In the genomic region with DNA sequence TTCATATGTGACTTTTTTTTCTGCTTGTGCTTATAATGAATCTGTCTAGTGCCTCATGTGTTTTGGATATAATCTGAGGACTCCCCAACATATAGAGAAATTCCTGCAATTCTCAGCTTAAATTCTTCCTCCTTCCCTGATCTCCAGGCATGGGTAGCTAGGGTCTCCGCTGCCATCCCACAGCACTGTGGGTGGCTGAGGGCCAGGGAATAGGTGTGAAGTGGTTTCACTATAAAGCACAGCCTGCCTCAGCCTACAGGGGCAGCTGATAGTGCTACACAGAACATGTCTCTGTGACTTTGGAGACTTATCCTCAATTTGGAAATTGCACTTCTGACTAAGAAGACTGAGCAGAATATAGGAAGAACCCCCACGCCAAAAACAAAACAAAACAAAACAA, we compare ENCODE assay signal across 27 cellular contexts.
"Had no signal": no experiment of that assay in that cellular context is flagged by ENCODE, and none has a peak within 500 bp of the region (broad histone marks: within the 10 kb centered on the region; RNA-seq: fewer than 3 reads in every experiment).

No MANE protein-coding gene starts in this region.

- DNase-seq: hypothalamus; islet precursor cell; left ventricle myocardium inferior; midbrain; mucosa of descending colon; naive thymus-derived CD4-positive, alpha-beta T cell; occipital lobe; ovary; right lobe of liver; stimulated activated CD4-positive, alpha-beta T cell treated with anti-CD3 and anti-CD28 coated beads, Interleukin-1b, Interleukin-23, amount 100 ng/mL, for 48 hours; stimulated activated CD4-positive, alpha-beta T cell treated with anti-CD3 and anti-CD28 coated beads, Interleukin-2, amount 100 ng/mL, for 48 hours; stimulated activated CD4-positive, alpha-beta T cell treated with anti-CD3 and anti-CD28 coated beads, Interleukin-4, amount 100 ng/mL, for 4 hours; stimulated activated CD8-positive, alpha-beta memory T cell treated with anti-CD3 and anti-CD28 coated beads, Interleukin-4, amount 100 ng/mL, for 48 hours; stimulated activated naive CD4-positive, alpha-beta T cell treated with Interleukin-2 at 50 U/mL for 16 hours; stimulated activated naive CD8-positive, alpha-beta T cell treated with anti-CD3 and anti-CD28 coated beads, Interleukin-15, amount 100 ng/mL, for 72 hours; substantia nigra; uterus had no signal

- H3K4me1 Mint-ChIP-seq: stimulated activated memory B cell treated with anti-CD40 and anti-IgM and Interleukin-4, amounts not matched to agents 10 μg/mL and 1 μg/mL and 100 μg/mL, for 72 hours; stimulated activated naive CD8-positive, alpha-beta T cell treated with anti-CD3 and anti-CD28 coated beads, Interleukin-15, amount 100 ng/mL, for 72 hours had no signal

- H3K27me3 Mint-ChIP-seq: progenitor cell of endocrine pancreas; stimulated activated naive CD8-positive, alpha-beta T cell treated with anti-CD3 and anti-CD28 coated beads, Interleukin-15, amount 100 ng/mL, for 72 hours; type B pancreatic cell had no signal

- H3K9me3 Mint-ChIP-seq: natural killer cell treated with Interleukin-12 subunit alpha and Interleukin-12 subunit beta and Interleukin-15 and Interleukin-18, amount 100 ng/mL, for 72 hours had no signal

- H3K4me3 ChIP-seq: left ventricle myocardium inferior, lung, mucosa of descending colon, ovary, right atrium auricular region, right lobe of liver, smooth muscle cell, tibial nerve, uterus had no signal

- H3K27ac Mint-ChIP-seq: natural killer cell treated with Interleukin-12 subunit alpha and Interleukin-12 subunit beta and Interleukin-15 and Interleukin-18, amount 100 ng/mL, for 72 hours; progenitor cell of endocrine pancreas; stimulated activated memory B cell treated with anti-CD40 and anti-IgM and Interleukin-4, amounts not matched to agents 10 μg/mL and 1 μg/mL and 100 μg/mL, for 72 hours; stimulated activated naive CD8-positive, alpha-beta T cell treated with anti-CD3 and anti-CD28 coated beads, Interleukin-15, amount 100 ng/mL, for 72 hours; type B pancreatic cell had no signal

- H3K4me3 Mint-ChIP-seq: naive thymus-derived CD4-positive, alpha-beta T cell; natural killer cell treated with Interleukin-12 subunit alpha and Interleukin-12 subunit beta and Interleukin-15 and Interleukin-18, amount 100 ng/mL, for 72 hours; neural crest cell; stimulated activated memory B cell treated with anti-CD40 and anti-IgM and Interleukin-4, amounts not matched to agents 10 μg/mL and 1 μg/mL and 100 μg/mL, for 72 hours; stimulated activated naive CD8-positive, alpha-beta T cell treated with anti-CD3 and anti-CD28 coated beads, Interleukin-15, amount 100 ng/mL, for 72 hours; type B pancreatic cell had no signal

- H3K9me3 ChIP-seq: mucosa of descending colon, neutrophil, ovary, right lobe of liver, uterus had no signal

- H3K36me3 ChIP-seq: left ventricle myocardium inferior, neutrophil, ovary, right atrium auricular region, right lobe of liver, tibial nerve, uterus had no signal

- H3K4me2 ChIP-seq: smooth muscle cell had no signal

- H3K4me1 ChIP-seq: left ventricle myocardium inferior, right atrium auricular region, right lobe of liver, tibial nerve, uterus had no signal

- H3K36me3 Mint-ChIP-seq: natural killer cell treated with Interleukin-12 subunit alpha and Interleukin-12 subunit beta and Interleukin-15 and Interleukin-18, amount 100 ng/mL, for 72 hours; stimulated activated memory B cell treated with anti-CD40 and anti-IgM and Interleukin-4, amounts not matched to agents 10 μg/mL and 1 μg/mL and 100 μg/mL, for 72 hours; type B pancreatic cell had no signal

- ATAC-seq: mucosa of descending colon; naive thymus-derived CD4-positive, alpha-beta T cell; natural killer cell treated with Interleukin-12 subunit alpha and Interleukin-12 subunit beta and Interleukin-15 and Interleukin-18, amount 100 ng/mL, for 72 hours; right lobe of liver; stimulated activated memory B cell treated with anti-CD40 and anti-IgM and Interleukin-4, amounts not matched to agents 10 μg/mL and 1 μg/mL and 100 μg/mL, for 72 hours; stimulated activated naive CD8-positive, alpha-beta T cell treated with anti-CD3 and anti-CD28 coated beads, Interleukin-15, amount 100 ng/mL, for 72 hours had no signal

- H3K27ac ChIP-seq: left ventricle myocardium inferior, neutrophil, ovary, right atrium auricular region, right lobe of liver, tibial nerve, uterus had no signal

- H3K27me3 ChIP-seq: neutrophil, ovary, right atrium auricular region, right lobe of liver, tibial nerve, uterus had no signal
